In genomic region chr2:114543106-114543806, GRCh38 we compare ENCODE assay signal across 10 cellular contexts.
DNase-seq lines count a peak whose midpoint lies in the region; ATAC-seq, FAIRE-seq and TF ChIP-seq lines count a peak whose summit lies in the region.
"Had no signal": no experiment of that assay in that cellular context is flagged by ENCODE, and none has a peak within 500 bp of the region (broad histone marks: within the 10 kb centered on the region; RNA-seq: fewer than 3 reads in every experiment).

No MANE protein-coding gene starts in this region.

- ATAC-seq in Right ventricle myocardium inferior (peak; percentile 87), GM18858 (IDR thresholded peaks at IDR 0.05; ENCODE audit: unreplicated experiment) (no peak)
- no peak for ATAC-seq in CD4-positive, alpha-beta T cell (ENCODE audit: poor library complexity)

- no peak overlapping the region for H4K91ac ChIP-seq in H1 (replicated peaks; ENCODE audit: insufficient read length, low read length)

- H3K9me3 ChIP-seq in H1 (ENCODE audit: insufficient read depth in 2 of 2, low read depth in 1 of 2, low read length in 1 of 2) (no peaks in the 10 kb centered on the region), mesodermal cell (ENCODE audit: control insufficient read depth, low read length) (peaks cover 3% of the 10 kb centered on the region)
- no peaks in the 10 kb centered on the region for H3K9me3 ChIP-seq in CD4-positive, alpha-beta T cell (ENCODE audit: control insufficient read depth, low read length)

- H4K8ac ChIP-seq in H1 (ENCODE audit: extremely low read depth, insufficient read depth, low read length): no peak overlapping the region

- no peaks in the 10 kb centered on the region for H3K36me3 Mint-ChIP-seq in CD4-positive, alpha-beta T cell (ENCODE audit: low read depth)

- POLR2A ChIA-PET in H1 (lab: Charles Lee; ENCODE audit: partially characterized antibody): no interaction called here
- POLR2A ChIA-PET in CD4-positive, alpha-beta T cell (lab: Charles Lee): no interaction called here

- peak overlapping the region; percentile 84 for H2AFZ ChIP-seq in H1 (ENCODE audit: low read length)

- no peak overlapping the region for H2BK5ac ChIP-seq in H1 (ENCODE audit: low read depth, low read length)

- no peak overlapping the region for H3K4me2 ChIP-seq in H1 (ENCODE audit: insufficient read depth in 1 of 2, low read depth in 2 of 2, low read length in 2 of 2)

- TF ChIP-seq RAD21 in H1 (IDR thresholded peaks at IDR 0.05 in 1 of 2, conservative IDR thresholded peaks at IDR 0.05 in 1 of 2; ENCODE audit: low read depth in 2 of 2, low read length in 2 of 2): peak; percentile 61 to 67

- no peak overlapping the region for H3K27ac Mint-ChIP-seq in CD4-positive, alpha-beta T cell

- peak in 2 of 3 experiments; percentile 44 to 54; a peak in 2 of 4 replicates for TF ChIP-seq CTCF in H1 (IDR thresholded peaks at IDR 0.05; ENCODE audit: control extremely low read depth in 1 of 3, insufficient read depth in 1 of 3, low read depth in 1 of 3, low read length in 3 of 3)
- no peak for TF ChIP-seq CTCF in CD4-positive, alpha-beta T cell (IDR thresholded peaks at IDR 0.05)

- no peak overlapping the region for H2BK120ac ChIP-seq in H1 (replicated peaks; ENCODE audit: low read depth, low read length)

- H3K27me3 Mint-ChIP-seq in CD4-positive, alpha-beta T cell: peaks cover 30% of the 10 kb centered on the region

- H3K4me1 ChIP-seq in H1 (replicated peaks in 1 of 4; ENCODE audit: control insufficient read depth in 3 of 4, insufficient read depth in 4 of 4, low read length in 3 of 4): no peaks in the 10 kb centered on the region
- no peaks in the 10 kb centered on the region for H3K4me1 ChIP-seq in mesodermal cell (ENCODE audit: control insufficient read depth, insufficient read depth, low read length, poor library complexity, severe bottlenecking)

- WGBS in H1 (ENCODE audit: extremely low coverage in 1 of 2, insufficient coverage in 1 of 2, insufficient read length in 1 of 2, insufficient replicate concordance in 2 of 2, low coverage in 1 of 2, low lambda C conversion rate in 2 of 2, missing lambda C conversion rate in 1 of 2), 2 experiments: 76% methylated on average over 8 of the region's 8 CpGs; no CpG with 5 or more reads in 1 of the 2 experiments
- WGBS in mesodermal cell (ENCODE audit: insufficient coverage in 2 of 2), 2 experiments: 76% methylated on average over 3 of the region's 8 CpGs; no CpG with 5 or more reads in 1 of the 2 experiments

- no peak overlapping the region for H4K5ac ChIP-seq in H1 (ENCODE audit: insufficient read length, low read depth, low read length)

- peak; percentile 39 for FAIRE-seq in H1 (lab: Jason Lieb, UNC)

- no peak overlapping the region for H3K18ac ChIP-seq in H1 (ENCODE audit: extremely low read depth, low read length)

- H3K4me1 Mint-ChIP-seq in CD4-positive, alpha-beta T cell (ENCODE audit: low read depth): no peaks in the 10 kb centered on the region

- no peak overlapping the region for H3K9ac ChIP-seq in H1 (replicated peaks in 1 of 4; ENCODE audit: extremely low read depth in 1 of 4, low read depth in 3 of 4, low read length in 3 of 4)

- H3K79me1 ChIP-seq in H1 (ENCODE audit: low read depth, low read length): no peaks in the 10 kb centered on the region

- no peaks in the 10 kb centered on the region for H3K79me2 ChIP-seq in H1 (ENCODE audit: control insufficient read depth in 1 of 2, insufficient read depth in 2 of 2, low read length in 2 of 2)

- H3K4ac ChIP-seq in H1 (replicated peaks; ENCODE audit: insufficient read length, low read depth, low read length): no peak overlapping the region

- H3K4me3 ChIP-seq in H1 (ENCODE audit: extremely low read depth in 1 of 4, insufficient read depth in 2 of 4, low read depth in 3 of 4, low read length in 4 of 4): no peak overlapping the region
- H3K4me3 ChIP-seq in mesodermal cell (ENCODE audit: extremely low read depth, insufficient read depth, low read length, poor library complexity, severe bottlenecking): no peak overlapping the region

- H2AK5ac ChIP-seq in H1 (ENCODE audit: low read depth, low read length): no peak overlapping the region

- no peak for DNase-seq in Right ventricle myocardium inferior (ENCODE audit: missing footprints)
- DNase-seq in cardiac septum (ENCODE audit: low spot score): no peak
- DNase-seq in H1 (ENCODE audit: low read depth in 1 of 2, low spot score in 2 of 2): no peak
- no peak for DNase-seq in NCI-H1436 (lab: John Stamatoyannopoulos, UW)
- DNase-seq in CD4-positive, alpha-beta T cell: no peak
- DNase-seq in cerebellar nuclear complex (lab: John Stamatoyannopoulos, UW): no peak
- DNase-seq: NCI-H1436 treated with DMSO at 0.1 percent for 48 hours; stimulated activated CD4-positive, alpha-beta T cell treated with anti-CD3 and anti-CD28 coated beads, Interleukin-15, amount 100 ng/mL, for 24 hours had no signal

- no peaks in the 10 kb centered on the region for H4K20me1 ChIP-seq in H1 (replicated peaks in 1 of 2; ENCODE audit: control insufficient read depth in 1 of 2, insufficient read depth in 2 of 2, low read length in 2 of 2)

- H2BK12ac ChIP-seq in H1 (ENCODE audit: low read depth, low read length): no peak overlapping the region

- no peak overlapping the region for H3K27ac ChIP-seq in H1 (ENCODE audit: low read depth, low read length)
- H3K27ac ChIP-seq in mesodermal cell (ENCODE audit: low read depth, low read length, severe bottlenecking): peak overlapping the region; percentile 26
- H3K27ac ChIP-seq in CD4-positive, alpha-beta T cell (ENCODE audit: low read depth, low read length): no peak overlapping the region

- no peak overlapping the region for H3K56ac ChIP-seq in H1 (replicated peaks; ENCODE audit: insufficient read length, low read depth, low read length)

- no peak for TF ChIP-seq POLR2A in H1 (IDR thresholded peaks at IDR 0.05; ENCODE audit: control extremely low read depth in 1 of 2, low read depth in 2 of 2, low read length in 2 of 2)

- no peak overlapping the region for H3K23ac ChIP-seq in H1 (ENCODE audit: insufficient read length)

- no peaks in the 10 kb centered on the region for H3K27me3 ChIP-seq in H1 (replicated peaks in 1 of 4; ENCODE audit: control insufficient read depth in 3 of 4, extremely low read depth in 1 of 4, insufficient read depth in 3 of 4, low read length in 3 of 4)
- peaks cover 6% of the 10 kb centered on the region for H3K27me3 ChIP-seq in CD4-positive, alpha-beta T cell (ENCODE audit: control insufficient read depth, insufficient read depth, low read length)

- H3K36me3 ChIP-seq in H1 (ENCODE audit: control insufficient read depth in 2 of 4, insufficient read depth in 4 of 4, low read length in 3 of 4) (no peaks in the 10 kb centered on the region), mesodermal cell (ENCODE audit: control insufficient read depth, insufficient read depth, low read length) (no peaks in the 10 kb centered on the region)

- no peaks in the 10 kb centered on the region for H3K23me2 ChIP-seq in H1 (ENCODE audit: low read depth, low read length)

- no peak overlapping the region for H3K4me3 Mint-ChIP-seq in CD4-positive, alpha-beta T cell

- H3K9me3 Mint-ChIP-seq in CD4-positive, alpha-beta T cell: no peaks in the 10 kb centered on the region

- intact Hi-C loops in Right ventricle myocardium inferior (cut with DNase I): no loop called here
- intact Hi-C loops in cardiac septum (cut with DNase I): loop anchor here (2.0 kb wide), 1 partner anchor 562 kb away; no protein-coding TSS in a partner anchor
- intact Hi-C loops in CD4-positive, alpha-beta T cell (cut with DNase I, micrococcal nuclease): no loop called here

- CTCF ChIA-PET in H1 (lab: Charles Lee; ENCODE audit: partially characterized antibody): interaction anchor here (0.6 to 3.5 kb wide), 5 partner anchors 8 to 566 kb away, joined by 3 to 15 read pairs (median 3); no protein-coding TSS in a partner anchor
- CTCF ChIA-PET in CD4-positive, alpha-beta T cell (lab: Charles Lee): no interaction called here

- H2BK20ac ChIP-seq in H1 (ENCODE audit: low read length): no peak overlapping the region

- no peak overlapping the region for H2BK15ac ChIP-seq in H1 (ENCODE audit: low read length)

- no peak for TF ChIP-seq EP300 in H1 (IDR thresholded peaks at IDR 0.05; ENCODE audit: borderline replicate concordance in 1 of 2, low read depth in 2 of 2, low read length in 2 of 2)

- no peak overlapping the region for H3K14ac ChIP-seq in H1 (ENCODE audit: insufficient read length)

TF ChIP-seq in H1, 55 proteins besides CTCF, POLR2A, EP300 and RAD21:
- TF ChIP-seq SP1 (IDR thresholded peaks at IDR 0.05; ENCODE audit: low read depth, low read length) (no peak), JUND (IDR thresholded peaks at IDR 0.05; ENCODE audit: low read length) (no peak), SRF (IDR thresholded peaks at IDR 0.05; ENCODE audit: low read depth, low read length) (no peak), GTF2F1 (IDR thresholded peaks at IDR 0.05; ENCODE audit: borderline replicate concordance, low read depth, low read length) (no peak), POLR2AphosphoS5 (IDR thresholded peaks at IDR 0.05; ENCODE audit: low read depth, low read length) (no peak), KDM4A (IDR thresholded peaks at IDR 0.05; ENCODE audit: low read depth, low read length, severe bottlenecking) (no peak), MAFK (IDR thresholded peaks at IDR 0.05; ENCODE audit: low read depth, low read length) (no peak), CEBPB (IDR thresholded peaks at IDR 0.05; ENCODE audit: low read depth, low read length) (no peak), SIRT6 (IDR thresholded peaks at IDR 0.05; ENCODE audit: low read length) (no peak), TAF7 (optimal IDR thresholded peaks at IDR 0.05; ENCODE audit: borderline replicate concordance, low read depth, low read length) (no peak), TCF12 (IDR thresholded peaks at IDR 0.05; ENCODE audit: low read depth, low read length) (no peak), SIN3A (conservative IDR thresholded peaks at IDR 0.05 in 1 of 2, IDR thresholded peaks at IDR 0.05 in 1 of 2; ENCODE audit: low read depth in 1 of 2, low read length in 2 of 2) (no peak), USF2 (IDR thresholded peaks at IDR 0.05; ENCODE audit: low read length) (no peak)
